In genomic region chr6:75842191-75842590, GRCh38 we compare ENCODE assay signal across 17 cellular contexts.
"Had no signal": no experiment of that assay in that cellular context is flagged by ENCODE, and none has a peak within 500 bp of the region (broad histone marks: within the 10 kb centered on the region; RNA-seq: fewer than 3 reads in every experiment).

No MANE protein-coding gene starts in this region.

- H3K27ac ChIP-seq: ascending aorta, epithelial cell of prostate, neural progenitor cell, psoas muscle, upper lobe of right lung had no signal

- H3K9me3 Mint-ChIP-seq: activated CD4-positive, alpha-beta memory T cell treated with anti-CD3 and anti-CD28 coated beads, Interleukin-2, amount 10 ng/mL, durations not matched to agents 7 days and 5 days; activated naive CD4-positive, alpha-beta T cell treated with anti-CD3 and anti-CD28 coated beads, Interleukin-2, amount 10 ng/mL, durations not matched to agents 7 days and 5 days; activated naive CD8-positive, alpha-beta T cell treated with anti-CD3 and anti-CD28 coated beads, Interleukin-2, amount 50 U/mL, for 24 hours; activated T-cell treated with anti-CD3 and anti-CD28 coated beads, Interleukin-2, amount 50 U/mL, for 24 hours; effector memory CD8-positive, alpha-beta T cell; naive thymus-derived CD4-positive, alpha-beta T cell; neural progenitor cell; stimulated activated naive B cell treated with anti-CD40 and anti-IgM and Interleukin-4, amounts not matched to agents 10 μg/mL and 1 μg/mL and 100 μg/mL, for 72 hours had no signal

- H3K36me3 Mint-ChIP-seq: activated naive CD4-positive, alpha-beta T cell treated with anti-CD3 and anti-CD28 coated beads, Interleukin-2, amount 10 ng/mL, durations not matched to agents 7 days and 5 days; naive thymus-derived CD4-positive, alpha-beta T cell; stimulated activated naive B cell treated with anti-CD40 and anti-IgM and Interleukin-4, amounts not matched to agents 10 μg/mL and 1 μg/mL and 100 μg/mL, for 72 hours had no signal

- ATAC-seq: activated naive CD8-positive, alpha-beta T cell treated with anti-CD3 and anti-CD28 coated beads, Interleukin-2, amount 50 U/mL, for 24 hours; effector memory CD8-positive, alpha-beta T cell; naive thymus-derived CD4-positive, alpha-beta T cell; psoas muscle; stimulated activated naive B cell treated with anti-CD40 and anti-IgM and Interleukin-4, amounts not matched to agents 10 μg/mL and 1 μg/mL and 100 μg/mL, for 72 hours; upper lobe of right lung had no signal

- H3K4me1 Mint-ChIP-seq: activated naive CD4-positive, alpha-beta T cell treated with anti-CD3 and anti-CD28 coated beads, Interleukin-2, amount 10 ng/mL, durations not matched to agents 7 days and 5 days; activated naive CD8-positive, alpha-beta T cell treated with anti-CD3 and anti-CD28 coated beads, Interleukin-2, amount 50 U/mL, for 24 hours; naive thymus-derived CD4-positive, alpha-beta T cell; neural progenitor cell; stimulated activated naive B cell treated with anti-CD40 and anti-IgM and Interleukin-4, amounts not matched to agents 10 μg/mL and 1 μg/mL and 100 μg/mL, for 72 hours had no signal

- H3K4me3 Mint-ChIP-seq: activated CD4-positive, alpha-beta memory T cell treated with anti-CD3 and anti-CD28 coated beads, Interleukin-2, amount 10 ng/mL, durations not matched to agents 7 days and 5 days; activated naive CD4-positive, alpha-beta T cell treated with anti-CD3 and anti-CD28 coated beads, Interleukin-2, amount 10 ng/mL, durations not matched to agents 7 days and 5 days; activated naive CD8-positive, alpha-beta T cell treated with anti-CD3 and anti-CD28 coated beads, Interleukin-2, amount 50 U/mL, for 24 hours; activated T-cell treated with anti-CD3 and anti-CD28 coated beads, Interleukin-2, amount 50 U/mL, for 24 hours; effector memory CD8-positive, alpha-beta T cell; naive thymus-derived CD4-positive, alpha-beta T cell; neural progenitor cell; stimulated activated naive B cell treated with anti-CD40 and anti-IgM and Interleukin-4, amounts not matched to agents 10 μg/mL and 1 μg/mL and 100 μg/mL, for 72 hours had no signal

- H3K27me3 Mint-ChIP-seq: activated CD4-positive, alpha-beta memory T cell treated with anti-CD3 and anti-CD28 coated beads, Interleukin-2, amount 10 ng/mL, durations not matched to agents 7 days and 5 days; activated naive CD4-positive, alpha-beta T cell treated with anti-CD3 and anti-CD28 coated beads, Interleukin-2, amount 10 ng/mL, durations not matched to agents 7 days and 5 days; effector memory CD8-positive, alpha-beta T cell had no signal

- H3K27ac Mint-ChIP-seq: activated CD4-positive, alpha-beta memory T cell treated with anti-CD3 and anti-CD28 coated beads, Interleukin-2, amount 10 ng/mL, durations not matched to agents 7 days and 5 days; activated naive CD4-positive, alpha-beta T cell treated with anti-CD3 and anti-CD28 coated beads, Interleukin-2, amount 10 ng/mL, durations not matched to agents 7 days and 5 days; activated naive CD8-positive, alpha-beta T cell treated with anti-CD3 and anti-CD28 coated beads, Interleukin-2, amount 50 U/mL, for 24 hours; activated T-cell treated with anti-CD3 and anti-CD28 coated beads, Interleukin-2, amount 50 U/mL, for 24 hours; effector memory CD8-positive, alpha-beta T cell; naive thymus-derived CD4-positive, alpha-beta T cell; neural progenitor cell; stimulated activated naive B cell treated with anti-CD40 and anti-IgM and Interleukin-4, amounts not matched to agents 10 μg/mL and 1 μg/mL and 100 μg/mL, for 72 hours had no signal

- DNase-seq: activated CD4-positive, alpha-beta memory T cell treated with anti-CD3 and anti-CD28 coated beads, Interleukin-2, amount 10 ng/mL, durations not matched to agents 7 days and 5 days; activated CD4-positive, alpha-beta T cell treated with anti-CD3 and anti-CD28 coated beads for 48 hours; activated CD4-positive, CD25-positive, alpha-beta regulatory T cell; activated naive CD4-positive, alpha-beta T cell treated with anti-CD3 and anti-CD28 coated beads, Interleukin-2, amount 10 ng/mL, durations not matched to agents 7 days and 5 days; activated naive CD8-positive, alpha-beta T cell treated with anti-CD3 and anti-CD28 coated beads, Interleukin-2, amount 50 U/mL, for 24 hours; activated T-cell treated with anti-CD3 and anti-CD28 coated beads, Interleukin-2, amount 50 U/mL, for 24 hours; effector memory CD8-positive, alpha-beta T cell; foreskin melanocyte; left lung; naive thymus-derived CD4-positive, alpha-beta T cell; psoas muscle; right cardiac atrium; stimulated activated naive B cell treated with anti-CD40 and anti-IgM and Interleukin-4, amounts not matched to agents 10 μg/mL and 1 μg/mL and 100 μg/mL, for 72 hours; upper lobe of right lung had no signal
